ENCODE assay signal across 8 cellular contexts in the genomic region with DNA sequence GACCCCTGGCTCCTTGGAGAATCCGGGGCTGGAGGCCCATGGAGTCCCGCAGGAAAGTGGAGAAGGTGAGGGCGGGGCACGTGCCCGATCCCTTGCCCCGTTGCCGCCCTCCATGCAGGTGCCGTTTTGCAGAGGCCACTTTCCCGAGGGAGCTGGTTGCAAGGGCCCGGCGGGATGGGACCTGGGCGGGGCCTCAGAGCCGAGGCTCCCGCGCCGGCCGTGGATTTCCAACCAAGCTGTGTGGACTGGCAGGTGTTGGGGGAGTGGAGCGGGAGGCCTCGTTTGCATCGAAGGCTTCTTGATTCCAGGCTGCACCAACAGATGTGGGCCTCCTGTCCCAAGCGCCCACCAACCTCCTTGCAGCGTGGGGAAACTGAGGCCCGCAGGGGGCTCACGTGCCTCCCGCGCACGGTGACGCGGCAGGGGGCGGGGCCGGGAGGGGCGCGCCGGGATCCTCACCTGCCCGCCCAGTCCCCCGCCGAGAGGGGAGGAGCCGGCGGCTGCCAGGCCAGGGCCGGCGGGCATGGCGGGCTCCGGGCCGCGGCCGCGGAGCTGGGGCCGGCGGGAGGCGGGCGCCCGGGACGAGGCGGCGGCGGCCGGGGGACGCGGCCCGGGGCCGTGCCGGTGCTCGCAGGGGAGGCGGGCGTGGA. TPM values are rescaled to one million over a fixed set of nuclear protein-coding genes. Genes with fewer than 3 reads are reported as not detected.
A peak's percentile ranks its signal among the peaks of the same experiment; 100 is the strongest.
DNase-seq lines count a peak whose midpoint lies in the region; ATAC-seq and TF ChIP-seq lines count a peak whose summit lies in the region.

No MANE protein-coding gene starts in this region.

- peaks cover 8% of the 10 kb centered on the region; the same call in 1 of the 2 replicates for H3K36me3 ChIP-seq in SK-N-MC (ENCODE audit: insufficient read depth, low read length)
- no peaks in the 10 kb centered on the region for H3K36me3 ChIP-seq in neural cell (ENCODE audit: insufficient read depth, low read length)

- no peaks in the 10 kb centered on the region for H3F3A ChIP-seq in neural cell (ENCODE audit: insufficient read depth, low read length, poor library complexity, severe bottlenecking)

- peak overlapping the region; percentile 85 for H3K4me3 ChIP-seq in SK-N-MC
- H3K4me3 ChIP-seq in epithelial cell of proximal tubule (ENCODE audit: low read depth, low read length), result peak overlapping the region; percentile 30
- H3K4me3 ChIP-seq in neural cell (ENCODE audit: low read length), result peak overlapping the region; percentile 85

- TF ChIP-seq CTCF in epithelial cell of proximal tubule (conservative IDR thresholded peaks at IDR 0.05; ENCODE audit: low read depth, low read length) (no peak), neural cell (IDR thresholded peaks at IDR 0.05; ENCODE audit: poor library complexity, severe bottlenecking) (no peak)

- no peak for ATAC-seq in GM18520 (IDR thresholded peaks at IDR 0.05; ENCODE audit: unreplicated experiment)
- ATAC-seq in HG03460 (IDR thresholded peaks at IDR 0.05; ENCODE audit: unreplicated experiment), result no peak

- H3K4me2 ChIP-seq in neural cell (ENCODE audit: low read length), result peak overlapping the region; percentile 35

- H4K20me1 ChIP-seq in neural cell (ENCODE audit: insufficient read depth), result no peaks in the 10 kb centered on the region

- peak; percentile 28 to 49 for DNase-seq in stimulated activated CD4-positive, alpha-beta T cell treated with anti-CD3 and anti-CD28 coated beads, Interleukin-4, amount 100 ng/mL, for 4 hours
- DNase-seq in stimulated activated CD4-positive, alpha-beta T cell treated with anti-CD3 and anti-CD28 coated beads, Interleukin-12 subunit alpha, Interleukin-12 subunit beta, amount 100 ng/mL, for 4 hours, result no peak
- DNase-seq in SK-N-MC (ENCODE audit: low read depth, low spot score) (no peak), epithelial cell of proximal tubule (ENCODE audit: low read depth) (no peak), putamen (ENCODE audit: low spot score) (no peak)

- H3K9me2 ChIP-seq in neural cell (ENCODE audit: insufficient read depth, low read length), result no peaks in the 10 kb centered on the region

- H2AFZ ChIP-seq in neural cell (ENCODE audit: low read depth, low read length), result peak overlapping the region; percentile 91

- H3K9ac ChIP-seq in SK-N-MC (ENCODE audit: insufficient read length) (peak overlapping the region; percentile 88), neural cell (ENCODE audit: low read length) (peak overlapping the region; percentile 92)

- TF ChIP-seq RAD21 in neural cell (conservative IDR thresholded peaks at IDR 0.05), result no peak

- no peaks in the 10 kb centered on the region for H3K27me3 ChIP-seq in neural cell (ENCODE audit: insufficient read depth, low read depth, low read length)

- H3K79me2 ChIP-seq in neural cell (replicated peaks; ENCODE audit: insufficient read depth, low read length), result peaks cover 20% of the 10 kb centered on the region

- H3K9me3 ChIP-seq in SK-N-MC (ENCODE audit: low read depth, low read length), result no peaks in the 10 kb centered on the region
- H3K9me3 ChIP-seq in neural cell (ENCODE audit: low read length), result no peaks in the 10 kb centered on the region

- TF ChIP-seq EP300 in neural cell (conservative IDR thresholded peaks at IDR 0.05; ENCODE audit: poor library complexity, severe bottlenecking), result no peak

- H3K27ac ChIP-seq in SK-N-MC, result no peak overlapping the region
- H3K27ac ChIP-seq in neural cell (ENCODE audit: low read length), result peak overlapping the region; percentile 31

TF ChIP-seq in neural cell, 6 proteins besides CTCF, POLR2A, EP300 and RAD21:
- peak; percentile 5 for TF ChIP-seq MXI1 (conservative IDR thresholded peaks at IDR 0.05; ENCODE audit: poor library complexity, severe bottlenecking)
- TF ChIP-seq, protein P1, sequence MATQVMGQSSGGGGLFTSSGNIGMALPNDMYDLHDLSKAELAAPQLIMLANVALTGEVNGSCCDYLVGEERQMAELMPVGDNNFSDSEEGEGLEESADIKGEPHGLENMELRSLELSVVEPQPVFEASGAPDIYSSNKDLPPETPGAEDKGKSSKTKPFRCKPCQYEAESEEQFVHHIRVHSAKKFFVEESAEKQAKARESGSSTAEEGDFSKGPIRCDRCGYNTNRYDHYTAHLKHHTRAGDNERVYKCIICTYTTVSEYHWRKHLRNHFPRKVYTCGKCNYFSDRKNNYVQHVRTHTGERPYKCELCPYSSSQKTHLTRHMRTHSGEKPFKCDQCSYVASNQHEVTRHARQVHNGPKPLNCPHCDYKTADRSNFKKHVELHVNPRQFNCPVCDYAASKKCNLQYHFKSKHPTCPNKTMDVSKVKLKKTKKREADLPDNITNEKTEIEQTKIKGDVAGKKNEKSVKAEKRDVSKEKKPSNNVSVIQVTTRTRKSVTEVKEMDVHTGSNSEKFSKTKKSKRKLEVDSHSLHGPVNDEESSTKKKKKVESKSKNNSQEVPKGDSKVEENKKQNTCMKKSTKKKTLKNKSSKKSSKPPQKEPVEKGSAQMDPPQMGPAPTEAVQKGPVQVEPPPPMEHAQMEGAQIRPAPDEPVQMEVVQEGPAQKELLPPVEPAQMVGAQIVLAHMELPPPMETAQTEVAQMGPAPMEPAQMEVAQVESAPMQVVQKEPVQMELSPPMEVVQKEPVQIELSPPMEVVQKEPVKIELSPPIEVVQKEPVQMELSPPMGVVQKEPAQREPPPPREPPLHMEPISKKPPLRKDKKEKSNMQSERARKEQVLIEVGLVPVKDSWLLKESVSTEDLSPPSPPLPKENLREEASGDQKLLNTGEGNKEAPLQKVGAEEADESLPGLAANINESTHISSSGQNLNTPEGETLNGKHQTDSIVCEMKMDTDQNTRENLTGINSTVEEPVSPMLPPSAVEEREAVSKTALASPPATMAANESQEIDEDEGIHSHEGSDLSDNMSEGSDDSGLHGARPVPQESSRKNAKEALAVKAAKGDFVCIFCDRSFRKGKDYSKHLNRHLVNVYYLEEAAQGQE (IDR thresholded peaks at IDR 0.05; ENCODE audit: borderline replicate concordance), result no peak
- peak; percentile 65 for TF ChIP-seq POLR2AphosphoS5 (IDR thresholded peaks at IDR 0.05)
TF ChIP-seq in neural cell: peak in this region for 2.

RNA-seq across cellular contexts. Expression of a gene that starts 24.9 kb away (rescaled TPM):
- total RNA-seq in epithelial cell of proximal tubule, result 32.3 and 53.3 TPM in 2 replicates
- 80.3 and 87.9 TPM in 2 replicates for polyA plus RNA-seq in neural cell
- 38.7 and 48.5 TPM in 2 replicates for polyA minus RNA-seq in neural cell

RNA-seq across cellular contexts. Expression of a gene that starts 25.8 kb away (rescaled TPM):
- 153 and 222 TPM in 2 replicates for total RNA-seq in epithelial cell of proximal tubule
- polyA plus RNA-seq in neural cell, result 180 and 190 TPM in 2 replicates
- 214 and 218 TPM in 2 replicates for polyA minus RNA-seq in neural cell

Comparison
In these comparisons a context has a peak if more than half of its experiments do, and no peak if none do; other contexts are left out.
1. DNase-seq: peak in stimulated activated CD4-positive, alpha-beta T cell treated with anti-CD3 and anti-CD28 coated beads, Interleukin-4, amount 100 ng/mL, for 4 hours (2 of 2); none in stimulated activated CD4-positive, alpha-beta T cell treated with anti-CD3 and anti-CD28 coated beads, Interleukin-12 subunit alpha, Interleukin-12 subunit beta, amount 100 ng/mL, for 4 hours (single experiment), SK-N-MC (single experiment), epithelial cell of proximal tubule (single experiment) and putamen (single experiment).
2. H3K4me3 ChIP-seq: peak in every context shown above with its lines; median percentile 85 in SK-N-MC; 85 in neural cell; 30 in epithelial cell of proximal tubule.